Comparison of ENCODE assay signal across 8 cellular contexts in genomic region chr1:33472349-33472980, GRCh38. TPM values are rescaled to one million over a fixed set of nuclear protein-coding genes. Genes with fewer than 3 reads are reported as not detected.
DNase-seq lines count a peak whose midpoint lies in the region; ATAC-seq and TF ChIP-seq lines count a peak whose summit lies in the region.

ZSCAN20 (plus strand) TSS chr1:33472645; CDS start chr1:33479289, 6,644 bp downstream.

- TF ChIP-seq CTCF in choroid plexus epithelial cell (conservative IDR thresholded peaks at IDR 0.05; ENCODE audit: low read depth, low read length), result peak; percentile 1
- TF ChIP-seq CTCF in kidney epithelial cell (IDR thresholded peaks at IDR 0.05; ENCODE audit: insufficient read depth, low read length, poor library complexity, severe bottlenecking), result no peak

- no peaks in the 10 kb centered on the region for H3K36me3 ChIP-seq in kidney epithelial cell (ENCODE audit: control insufficient read depth, insufficient read depth, low read length)

- peak; percentile 94 for ATAC-seq in HG03432 (IDR thresholded peaks at IDR 0.05; ENCODE audit: unreplicated experiment)

- H3K27me3 ChIP-seq in kidney epithelial cell (ENCODE audit: control insufficient read depth, insufficient read depth, low read length), result no peaks in the 10 kb centered on the region

- peak; percentile 65 for TF ChIP-seq POLR2A in GM19193 (IDR thresholded peaks at IDR 0.05; ENCODE audit: extremely low read depth, insufficient read depth, insufficient read length)

- DNase-seq in AML-193 (lab: John Stamatoyannopoulos, UW) (peak; percentile 91 to 96), NCI-H510A (lab: John Stamatoyannopoulos, UW) (peak; percentile 99), choroid plexus epithelial cell (ENCODE audit: low read depth) (peak; percentile 99), kidney epithelial cell (ENCODE audit: low read depth) (peak; percentile 92)
- peak; percentile 81 to 84 for DNase-seq in activated CD4-positive, alpha-beta T cell treated with anti-CD3 and anti-CD28 coated beads for 24 hours (ENCODE audit: low read depth in 2 of 2)
- DNase-seq in stimulated activated CD4-positive, alpha-beta T cell treated with anti-CD3 and anti-CD28 coated beads, Interleukin-15, amount 100 ng/mL, for 24 hours, result peak; percentile 94

- H3K4me3 ChIP-seq in choroid plexus epithelial cell (ENCODE audit: low read depth, low read length), result peak within 1 kb of the TSS; percentile 68
- H3K4me3 ChIP-seq in kidney epithelial cell (ENCODE audit: low read depth, low read length), result peak within 1 kb of the TSS; percentile 72

RNA-seq across cellular contexts. Expression of gene ZSCAN20, which starts in this region (rescaled TPM):
- 7.1 and 9.2 TPM in 2 replicates for total RNA-seq in kidney epithelial cell

Comparison
In these comparisons a context has a peak if more than half of its experiments do, and no peak if none do; other contexts are left out.
1. Peak in every context shown above with its lines: DNase-seq, ATAC-seq and H3K4me3 ChIP-seq.